7 cellular contexts compared by ENCODE assay signal in genomic region chr12:56514014-56514318, GRCh38. TPM values are rescaled to one million over a fixed set of nuclear protein-coding genes. Genes with fewer than 3 reads are reported as not detected.
"Had no signal": no experiment of that assay in that cellular context is flagged by ENCODE, and none has a peak within 500 bp of the region (broad histone marks: within the 10 kb centered on the region; RNA-seq: fewer than 3 reads in every experiment).

No MANE protein-coding gene starts in this region.

RNA-seq across cellular contexts. Expression of gene MIP, which starts 59.5 kb away (rescaled TPM):
- total RNA-seq: activated naive CD4-positive, alpha-beta T cell treated with anti-CD3 and anti-CD28 coated beads, Interleukin-2, amount 50 U/mL, for 72 hours; activated T-helper 17 cell treated with anti-CD3 and anti-CD28 coated beads, Interleukin-2, amount 50 U/mL, for 72 hours; aorta; mesothelial cell of epicardium; naive thymus-derived CD8-positive, alpha-beta T cell; vagina had no signal
- polyA plus RNA-seq: aorta; heart left ventricle; naive thymus-derived CD8-positive, alpha-beta T cell had no signal
